ENCODE assay signal across 8 cellular contexts in genomic region chr10:70558871-70559810, GRCh38. TPM values are rescaled to one million over a fixed set of nuclear protein-coding genes. Genes with fewer than 3 reads are reported as not detected.
DNase-seq lines count a peak whose midpoint lies in the region; ATAC-seq and TF ChIP-seq lines count a peak whose summit lies in the region.

No MANE protein-coding gene starts in this region.

- peak; percentile 54 for ATAC-seq in HG03565 (IDR thresholded peaks at IDR 0.05; ENCODE audit: unreplicated experiment)

- H3K4me3 ChIP-seq in ascending aorta = peak overlapping the region in 1 of 2 donors; percentile 26

- no peaks in the 10 kb centered on the region for H3K4me1 ChIP-seq in ascending aorta

- no peaks in the 10 kb centered on the region for H3K27me3 ChIP-seq in ascending aorta

- peak; percentile 34 to 50 (median 50) for TF ChIP-seq CTCF in ascending aorta (IDR thresholded peaks at IDR 0.05)

- DNase-seq in NCI-H146 (lab: John Stamatoyannopoulos, UW) (peak; percentile 26), NCI-H146 treated with DMSO at 0.1 percent for 48 hours (lab: John Stamatoyannopoulos, UW; ENCODE audit: unreplicated experiment) (no peak), T-helper 9 cell (peak; percentile 52), ascending aorta (ENCODE audit: low spot score in 2 of 2) (peak in 1 of 2 donors; percentile 74), islet precursor cell (peak; percentile 89), RPMI8226 (no peak)
- peak; percentile 61 for DNase-seq in stimulated activated CD4-positive, alpha-beta T cell treated with anti-CD3 and anti-CD28 coated beads, Interleukin-2, amount 100 ng/mL, for 4 hours (ENCODE audit: low read depth)

- peaks cover 0 to under 1% of the 10 kb centered on the region in 2 donors for H3K36me3 ChIP-seq in ascending aorta

- H3K9me3 ChIP-seq in ascending aorta = no peaks in the 10 kb centered on the region

- H3K27ac ChIP-seq in ascending aorta = no peak overlapping the region

- intact Hi-C loops in ascending aorta (cut with DNase I) = loop anchor here (2.0 kb wide), 1 partner anchor 200 kb away; no protein-coding TSS in a partner anchor

RNA-seq across cellular contexts. Expression of gene PRF1, which starts 43.4 kb away (rescaled TPM):
- 6.2 TPM for total RNA-seq in ascending aorta

Comparison
In these comparisons a context has a peak if more than half of its experiments do, and no peak if none do; other contexts are left out.
1. DNase-seq: peak in NCI-H146 (single experiment), T-helper 9 cell (single experiment), islet precursor cell (single experiment) and stimulated activated CD4-positive, alpha-beta T cell treated with anti-CD3 and anti-CD28 coated beads, Interleukin-2, amount 100 ng/mL, for 4 hours (single experiment); none in NCI-H146 treated with DMSO at 0.1 percent for 48 hours (single experiment) and RPMI8226 (single experiment).